8 cellular contexts compared by ENCODE assay signal in the genomic region with DNA sequence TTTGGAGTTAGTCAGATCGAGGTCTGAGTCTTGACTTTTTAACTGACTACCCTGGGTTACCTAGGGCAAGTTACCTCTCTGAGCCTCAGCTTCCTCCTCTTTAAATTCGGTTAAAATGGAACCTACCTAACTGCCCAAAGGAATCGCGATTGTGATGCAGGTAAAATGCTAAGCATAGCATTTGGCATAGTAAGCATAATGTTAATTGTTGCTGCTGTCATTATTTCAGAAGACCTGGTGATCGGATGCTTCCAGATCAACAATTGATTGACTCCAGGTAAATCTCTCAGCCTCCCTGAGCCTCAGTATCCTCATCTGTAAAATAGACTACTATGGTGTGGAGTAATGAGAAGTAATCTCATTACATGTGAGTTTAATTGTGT. TPM values are rescaled to one million over a fixed set of nuclear protein-coding genes. Genes with fewer than 3 reads are reported as not detected.
DNase-seq lines count a peak whose midpoint lies in the region; ATAC-seq and TF ChIP-seq lines count a peak whose summit lies in the region.

No MANE protein-coding gene starts in this region.

- H2BK12ac ChIP-seq in trophoblast cell (ENCODE audit: low read length), result no peak overlapping the region

- H3K79me2 ChIP-seq in DOHH2 (ENCODE audit: control insufficient read depth, low read length), result peaks cover 38% of the 10 kb centered on the region
- H3K79me2 ChIP-seq in trophoblast cell (ENCODE audit: control insufficient read depth, insufficient read depth, low read length, poor library complexity), result no peaks in the 10 kb centered on the region

- DNase-seq in Peyer's patch (no peak), esophagus muscularis mucosa (ENCODE audit: extremely low spot score) (no peak), trophoblast cell (peak in 1 of 2 donors; percentile 48), NCI-H1930 (lab: John Stamatoyannopoulos, UW) (no peak), hypothalamus (lab: John Stamatoyannopoulos, UW) (no peak), GM20000 (ENCODE audit: low spot score) (no peak)

- H3K4me1 ChIP-seq in DOHH2 (ENCODE audit: control insufficient read depth, low read length), result peaks cover 42% of the 10 kb centered on the region
- peaks cover 0 to 14% (median 3%) of the 10 kb centered on the region in 4 donors for H3K4me1 ChIP-seq in Peyer's patch
- H3K4me1 ChIP-seq in esophagus muscularis mucosa, result peaks cover 9 to 31% (median 24%) of the 10 kb centered on the region in 4 donors
- H3K4me1 ChIP-seq in trophoblast cell (ENCODE audit: control insufficient read depth in 1 of 2, insufficient read depth in 2 of 2, low read length in 2 of 2), result peaks cover 8% of the 10 kb centered on the region in 2 experiments

- no peak for TF ChIP-seq POLR2A in Peyer's patch (IDR thresholded peaks at IDR 0.05)
- TF ChIP-seq POLR2A in esophagus muscularis mucosa (IDR thresholded peaks at IDR 0.05; ENCODE audit: low read depth), result no peak

- peaks cover 6% of the 10 kb centered on the region; the same call in 1 of the 2 replicates for H3F3A ChIP-seq in DOHH2 (ENCODE audit: control insufficient read depth, insufficient read depth)

- no peak overlapping the region for H3K4ac ChIP-seq in trophoblast cell (ENCODE audit: low read depth, low read length)

- H2BK120ac ChIP-seq in trophoblast cell (ENCODE audit: insufficient read depth, low read length, poor library complexity), result no peak overlapping the region

- TF ChIP-seq EP300 in esophagus muscularis mucosa (IDR thresholded peaks at IDR 0.05), result no peak

- TF ChIP-seq CTCF in DOHH2 (IDR thresholded peaks at IDR 0.05; ENCODE audit: low read depth, low read length, poor library complexity, severe bottlenecking) (no peak), Peyer's patch (IDR thresholded peaks at IDR 0.05) (no peak), esophagus muscularis mucosa (IDR thresholded peaks at IDR 0.05) (no peak), GM20000 (IDR thresholded peaks at IDR 0.05; ENCODE audit: extremely low read depth, missing control alignments) (no peak)

- intact Hi-C loops in esophagus muscularis mucosa (cut with DNase I), result no loop called here

- H4K20me1 ChIP-seq in DOHH2 (ENCODE audit: control insufficient read depth, insufficient read depth, low read depth, low read length), result no peaks in the 10 kb centered on the region

- no peak overlapping the region for H2AFZ ChIP-seq in trophoblast cell (ENCODE audit: insufficient read depth, low read length, poor library complexity)

- H4K91ac ChIP-seq in trophoblast cell (ENCODE audit: low read depth, low read length), result no peak overlapping the region

- no peak overlapping the region for H2BK5ac ChIP-seq in trophoblast cell (ENCODE audit: low read depth, low read length, poor library complexity)

- peak overlapping the region; percentile 79 for H3K4me3 ChIP-seq in DOHH2 (ENCODE audit: low read length)
- peak overlapping the region; percentile 70 to 93 (median 82) for H3K4me3 ChIP-seq in Peyer's patch
- H3K4me3 ChIP-seq in esophagus muscularis mucosa, result peak overlapping the region; percentile 82 to 98 (median 91)
- no peak overlapping the region for H3K4me3 ChIP-seq in trophoblast cell (ENCODE audit: low read depth, low read length)

- peak overlapping the region; percentile 68; the same call in 1 of the 2 replicates for H3K27ac ChIP-seq in DOHH2 (ENCODE audit: low read depth, low read length)
- H3K27ac ChIP-seq in Peyer's patch, result peak overlapping the region in 2 of 4 donors; percentile 18 to 68
- peak overlapping the region; percentile 72 to 82 (median 80) for H3K27ac ChIP-seq in esophagus muscularis mucosa (replicated peaks in 1 of 4)
- H3K27ac ChIP-seq in trophoblast cell (ENCODE audit: low read depth, low read length), result no peak overlapping the region

- no peak overlapping the region for H3K9ac ChIP-seq in trophoblast cell (ENCODE audit: low read length)

- no peaks in the 10 kb centered on the region for H3K79me1 ChIP-seq in trophoblast cell (ENCODE audit: low read length)

- peak overlapping the region; percentile 73 for H3K4me2 ChIP-seq in DOHH2 (ENCODE audit: low read length)
- H3K4me2 ChIP-seq in trophoblast cell (ENCODE audit: low read length), result peak overlapping the region; percentile 98

- H3K27me3 ChIP-seq in DOHH2 (ENCODE audit: control insufficient read depth, low read length) (no peaks in the 10 kb centered on the region), Peyer's patch (no peaks in the 10 kb centered on the region), esophagus muscularis mucosa (no peaks in the 10 kb centered on the region), trophoblast cell (ENCODE audit: insufficient read depth, low read length) (peaks cover 38% of the 10 kb centered on the region)

- H3K36me3 ChIP-seq in DOHH2 (ENCODE audit: control insufficient read depth, low read length) (peaks cover 14% of the 10 kb centered on the region), Peyer's patch (no peaks in the 10 kb centered on the region), esophagus muscularis mucosa (peaks cover 0 to 7% (median 3%) of the 10 kb centered on the region in 4 donors), trophoblast cell (ENCODE audit: control insufficient read depth in 1 of 2, insufficient read depth in 2 of 2, low read length in 2 of 2) (no peaks in the 10 kb centered on the region)

- H2AK5ac ChIP-seq in trophoblast cell (ENCODE audit: low read length), result no peak overlapping the region

- no peak overlapping the region for H3K23ac ChIP-seq in trophoblast cell (ENCODE audit: low read length)

- H4K12ac ChIP-seq in trophoblast cell (ENCODE audit: low read depth, low read length), result no peak overlapping the region

- H4K8ac ChIP-seq in trophoblast cell (ENCODE audit: low read depth, low read length), result no peak overlapping the region

- H3K9me2 ChIP-seq in DOHH2 (replicated peaks; ENCODE audit: control insufficient read depth, low read length), result no peaks in the 10 kb centered on the region

- no peaks in the 10 kb centered on the region for H3K9me3 ChIP-seq in DOHH2 (ENCODE audit: control insufficient read depth, insufficient read depth, low read length)
- no peaks in the 10 kb centered on the region for H3K9me3 ChIP-seq in Peyer's patch
- H3K9me3 ChIP-seq in esophagus muscularis mucosa, result no peaks in the 10 kb centered on the region
- no peaks in the 10 kb centered on the region for H3K9me3 ChIP-seq in trophoblast cell (ENCODE audit: insufficient read depth, low read depth, low read length)

- WGBS in esophagus muscularis mucosa, result 22% methylated on average over 5 of the region's 5 CpGs
- WGBS in trophoblast cell (ENCODE audit: extremely low coverage, insufficient coverage, insufficient read length), result no CpG with 5 or more reads among the region's 5 CpGs

- H3K18ac ChIP-seq in trophoblast cell (ENCODE audit: low read length), result no peak overlapping the region

- no peak for ATAC-seq in HG03565 (IDR thresholded peaks at IDR 0.05; ENCODE audit: unreplicated experiment)

- no peak overlapping the region for H3K14ac ChIP-seq in trophoblast cell (ENCODE audit: low read length)

RNA-seq across cellular contexts. Expression of a gene that starts 0.6 kb away (rescaled TPM):
- total RNA-seq in Peyer's patch (10 to 100 TPM in 3 of 4 donors, 1 to 10 TPM in 1; 4.6 to 19.0 (median 11.2) TPM), esophagus muscularis mucosa (10 to 100 TPM; 17.7 to 33.2 (median 23.5) TPM)
- 0.29 and 0.37 TPM in 2 replicates for polyA plus RNA-seq in trophoblast cell (2013)

RNA-seq across cellular contexts. Expression of a gene that starts 14.5 kb away (rescaled TPM):
- 10 to 100 TPM; 16.8 to 39.6 (median 19.6) TPM for total RNA-seq in Peyer's patch
- 10 to 100 TPM; 41.9 to 49.1 (median 43.1) TPM for total RNA-seq in esophagus muscularis mucosa
- 61.0 and 61.7 TPM in 2 replicates for polyA plus RNA-seq in trophoblast cell (2013)

RNA-seq across cellular contexts. Expression of a gene that starts 21.3 kb away (rescaled TPM):
- total RNA-seq in Peyer's patch, result not detected
- total RNA-seq in esophagus muscularis mucosa, result not detected
- 0.04 TPM in 1 of 2 replicates, not detected in the other for polyA plus RNA-seq in trophoblast cell (2013)

RNA-seq across cellular contexts. Expression of a gene that starts 51.4 kb away (rescaled TPM):
- total RNA-seq in Peyer's patch, result 10 to 100 TPM; 15.6 to 66.0 (median 25.1) TPM
- total RNA-seq in esophagus muscularis mucosa, result 10 to 100 TPM; 15.8 to 40.3 (median 32.8) TPM
- 2.6 and 2.7 TPM in 2 replicates for polyA plus RNA-seq in trophoblast cell (2013)

RNA-seq across cellular contexts. Expression of a gene that starts 55.7 kb away (rescaled TPM):
- total RNA-seq in Peyer's patch (1 to 10 TPM in 1 of 4 donors, not detected in 3; 1.2 TPM), esophagus muscularis mucosa (1 to 10 TPM in 1 of 4 donors, under 1 TPM in 2, not detected in 1; 0.33 to 1.1 (median 0.91) TPM)
- 0.12 and 0.16 TPM in 2 replicates for polyA plus RNA-seq in trophoblast cell (2013)
